ENCODE assay signal across 26 cellular contexts in genomic region chr3:36489106-36489505, GRCh38.
A peak's percentile ranks its signal among the peaks of the same experiment; 100 is the strongest.
DNase-seq lines count a peak whose midpoint lies in the region; ATAC-seq, FAIRE-seq and TF ChIP-seq lines count a peak whose summit lies in the region.
"Had no signal": no experiment of that assay in that cellular context is flagged by ENCODE, and none has a peak within 500 bp of the region (broad histone marks: within the 10 kb centered on the region; RNA-seq: fewer than 3 reads in every experiment).

No MANE protein-coding gene starts in this region.

- H3K36me3 ChIP-seq in MM.1S (replicated peaks; ENCODE audit: insufficient read depth, low read length) (no peaks in the 10 kb centered on the region), bronchial epithelial cell (ENCODE audit: control insufficient read depth, insufficient read depth, low read length) (no peaks in the 10 kb centered on the region), left lung (no peaks in the 10 kb centered on the region), ascending aorta (peaks cover 9 to 27% of the 10 kb centered on the region in 2 donors)
- H3K36me3 ChIP-seq in naive thymus-derived CD4-positive, alpha-beta T cell (ENCODE audit: control insufficient read depth in 2 of 3, insufficient read depth in 3 of 3, low read length in 3 of 3) = no peaks in the 10 kb centered on the region
- H3K36me3 ChIP-seq: HAP-1 had no signal

- no peak overlapping the region for H3K27ac Mint-ChIP-seq in naive thymus-derived CD4-positive, alpha-beta T cell
- H3K27ac Mint-ChIP-seq: HFFc6 had no signal

- H3K4me1 Mint-ChIP-seq in naive thymus-derived CD4-positive, alpha-beta T cell = peaks cover 0 to 2% (median 0%) of the 10 kb centered on the region in 7 donors
- H3K4me1 Mint-ChIP-seq: CD4-positive, alpha-beta memory T cell had no signal

- no peak overlapping the region for H2AFZ ChIP-seq in MM.1S (ENCODE audit: low read length)

- H3K9me2 ChIP-seq in MM.1S (replicated peaks; ENCODE audit: insufficient read depth, low read length) = no peaks in the 10 kb centered on the region

- no peaks in the 10 kb centered on the region for H3K36me3 Mint-ChIP-seq in naive thymus-derived CD4-positive, alpha-beta T cell
- H3K36me3 Mint-ChIP-seq: CD4-positive, alpha-beta memory T cell had no signal

- CTCF ChIA-PET in naive thymus-derived CD4-positive, alpha-beta T cell (lab: Charles Lee) = no interaction called here

- H3K9me3 Mint-ChIP-seq in naive thymus-derived CD4-positive, alpha-beta T cell = peaks cover 0 to 4% (median 0%) of the 10 kb centered on the region in 11 donors

- H3K27ac ChIP-seq in MM.1S (ENCODE audit: low read length) = peak overlapping the region; percentile 51; the same call in 1 of the 2 replicates
- H3K27ac ChIP-seq in left lung = no peak overlapping the region
- no peak overlapping the region for H3K27ac ChIP-seq in naive thymus-derived CD4-positive, alpha-beta T cell (ENCODE audit: low read depth, low read length)
- no peak overlapping the region for H3K27ac ChIP-seq in ascending aorta
- H3K27ac ChIP-seq: A549; BLaER1 treated with 17β-estradiol and CSF1 and Interleukin-3, amounts not matched to agents 10 nM and 100 nM had no signal

- TF ChIP-seq CTCF in MM.1S (IDR thresholded peaks at IDR 0.05; ENCODE audit: low read length) (no peak), bronchial epithelial cell (IDR thresholded peaks at IDR 0.05; ENCODE audit: insufficient read depth, low read length, severe bottlenecking) (no peak), left lung (IDR thresholded peaks at IDR 0.05) (no peak), ascending aorta (IDR thresholded peaks at IDR 0.05) (no peak)

- no peak overlapping the region for H3K4me3 Mint-ChIP-seq in naive thymus-derived CD4-positive, alpha-beta T cell
- H3K4me3 Mint-ChIP-seq: CD4-positive, alpha-beta memory T cell; HFFc6 had no signal

- no peaks in the 10 kb centered on the region for H3K9me3 ChIP-seq in MM.1S (replicated peaks; ENCODE audit: insufficient read depth, low read length)
- H3K9me3 ChIP-seq in left lung = no peaks in the 10 kb centered on the region
- H3K9me3 ChIP-seq in naive thymus-derived CD4-positive, alpha-beta T cell (ENCODE audit: control insufficient read depth in 2 of 3, low read length in 3 of 3) = no peaks in the 10 kb centered on the region
- H3K9me3 ChIP-seq in ascending aorta = no peaks in the 10 kb centered on the region
- H3K9me3 ChIP-seq: A549, BE2C, HAP-1 had no signal

- no peaks in the 10 kb centered on the region for H4K20me1 ChIP-seq in MM.1S (ENCODE audit: insufficient read depth, low read length)
- H4K20me1 ChIP-seq: BLaER1 treated with 17β-estradiol and CSF1 and Interleukin-3, amounts not matched to agents 10 nM and 100 nM had no signal

- no peaks in the 10 kb centered on the region for H3K79me2 ChIP-seq in MM.1S (ENCODE audit: low read length)

- H3K9ac ChIP-seq in MM.1S (ENCODE audit: low read length) = no peak overlapping the region
- H3K9ac ChIP-seq: BLaER1 treated with 17β-estradiol and CSF1 and Interleukin-3, amounts not matched to agents 10 nM and 100 nM had no signal

- H3K4me1 ChIP-seq in MM.1S (ENCODE audit: low read length) = peaks cover 30% of the 10 kb centered on the region
- peaks cover 0 to 1% of the 10 kb centered on the region in 2 donors for H3K4me1 ChIP-seq in left lung
- no peaks in the 10 kb centered on the region for H3K4me1 ChIP-seq in naive thymus-derived CD4-positive, alpha-beta T cell (ENCODE audit: control insufficient read depth in 2 of 2, insufficient read depth in 2 of 2, low read length in 2 of 2)
- H3K4me1 ChIP-seq in ascending aorta = no peaks in the 10 kb centered on the region
- H3K4me1 ChIP-seq: BE2C, HAP-1 had no signal

- H3F3A ChIP-seq in MM.1S (ENCODE audit: insufficient read depth, low read length) = peaks cover 16% of the 10 kb centered on the region

- peaks cover 0 to 4% (median 0%) of the 10 kb centered on the region in 5 donors for H3K27me3 Mint-ChIP-seq in naive thymus-derived CD4-positive, alpha-beta T cell

- ATAC-seq in left lung = peak; percentile 49
- ATAC-seq in naive thymus-derived CD4-positive, alpha-beta T cell = no peak
- ATAC-seq: A549 had no signal

- H3K4me3 ChIP-seq in MM.1S (ENCODE audit: low read length) (peak overlapping the region; percentile 23; the same call in 1 of the 2 replicates), bronchial epithelial cell (ENCODE audit: low read depth, low read length) (no peak overlapping the region), left lung (no peak overlapping the region), ascending aorta (no peak overlapping the region)
- no peak overlapping the region for H3K4me3 ChIP-seq in naive thymus-derived CD4-positive, alpha-beta T cell (ENCODE audit: low read length)
- H3K4me3 ChIP-seq: A549; BLaER1 treated with 17β-estradiol and CSF1 and Interleukin-3, amounts not matched to agents 10 nM and 100 nM; HAP-1 had no signal

- H3K27me3 ChIP-seq in MM.1S (replicated peaks; ENCODE audit: insufficient read depth, low read length) (no peaks in the 10 kb centered on the region), bronchial epithelial cell (ENCODE audit: control insufficient read depth, insufficient read depth, low read length) (no peaks in the 10 kb centered on the region), left lung (no peaks in the 10 kb centered on the region), ascending aorta (no peaks in the 10 kb centered on the region)
- H3K27me3 ChIP-seq in naive thymus-derived CD4-positive, alpha-beta T cell (ENCODE audit: control insufficient read depth in 2 of 2, insufficient read depth in 2 of 2, low read length in 2 of 2) = no peaks in the 10 kb centered on the region
- H3K27me3 ChIP-seq: BE2C; BLaER1 treated with 17β-estradiol and CSF1 and Interleukin-3, amounts not matched to agents 10 nM and 100 nM had no signal

- DNase-seq in MM.1S = no peak
- DNase-seq in bronchial epithelial cell (ENCODE audit: low read depth) = peak; percentile 1
- DNase-seq in left lung = no peak
- peak; percentile 55 for DNase-seq in renal cortical epithelial cell (ENCODE audit: low read depth)
- DNase-seq in HPDE6-E6E7 (ENCODE audit: extremely low spot score) = no peak
- no peak for DNase-seq in naive thymus-derived CD4-positive, alpha-beta T cell
- no peak for DNase-seq in ascending aorta (ENCODE audit: low spot score in 2 of 2)
- DNase-seq in HUDEP-2 (lab: John Stamatoyannopoulos, UW; ENCODE audit: unreplicated experiment in 76 of 76) = no peak
- DNase-seq: 8988T; ACHN; AML-193; BE2C; Calu3; CD4-positive, alpha-beta memory T cell; COR-L47; DMS53; DMS79 treated with DMSO at 0.1 percent for 48 hours; GF-D8; GOT3; HFFc6 had no signal

- FAIRE-seq in bronchial epithelial cell (lab: Jason Lieb, UNC) = no peak
- FAIRE-seq: A549, GM12891, GM18507, H54 had no signal

- H3K4me2 ChIP-seq in MM.1S (ENCODE audit: low read depth, low read length) = peak overlapping the region; percentile 51
- H3K4me2 ChIP-seq: A549; BLaER1 treated with 17β-estradiol and CSF1 and Interleukin-3, amounts not matched to agents 10 nM and 100 nM had no signal

- intact Hi-C loops in left lung (cut with DNase I) (no loop called here), ascending aorta (cut with DNase I) (no loop called here)
- intact Hi-C loops in naive thymus-derived CD4-positive, alpha-beta T cell (cut with micrococcal nuclease) = no loop called here

- POLR2A ChIA-PET in naive thymus-derived CD4-positive, alpha-beta T cell (lab: Charles Lee) = no interaction called here

Comparison
In these comparisons a context has a peak if more than half of its experiments do, and no peak if none do; other contexts are left out.
1. DNase-seq: peak in bronchial epithelial cell (single experiment) and renal cortical epithelial cell (single experiment); none in MM.1S (single experiment), left lung (0 of 2), HPDE6-E6E7 (single experiment), naive thymus-derived CD4-positive, alpha-beta T cell (0 of 9), ascending aorta (0 of 2) and HUDEP-2 (0 of 76).